Comparison of ENCODE assay signal across 11 cellular contexts in genomic region chr19:15527705-15528104, GRCh38. TPM values are rescaled to one million over a fixed set of nuclear protein-coding genes. Genes with fewer than 3 reads are reported as not detected.
"Had no signal": no experiment of that assay in that cellular context is flagged by ENCODE, and none has a peak within 500 bp of the region (broad histone marks: within the 10 kb centered on the region; RNA-seq: fewer than 3 reads in every experiment).

No MANE protein-coding gene starts in this region.

- H3K27ac ChIP-seq: HL-60, KMS-11 had no signal

- H3K9ac ChIP-seq: KMS-11 had no signal

- H3K27ac Mint-ChIP-seq: IgD-negative memory B cell had no signal

- H3K36me3 Mint-ChIP-seq: IgD-negative memory B cell had no signal

- FAIRE-seq: HTR-8/SVneo had no signal

- H3K4me3 Mint-ChIP-seq: IgD-negative memory B cell had no signal

- H3K4me1 Mint-ChIP-seq: IgD-negative memory B cell had no signal

- DNase-seq: IMR-90, Karpas-422, Kasumi-1, KBM-7, KG1 had no signal

- H3K4me2 ChIP-seq: KMS-11 had no signal

RNA-seq across cellular contexts. Expression of gene CYP4F22, which starts 19.4 kb away (rescaled TPM):
- total RNA-seq: HT-29, HT1080, IMR-90 had no signal
- polyA plus RNA-seq: IgD-negative memory B cell, IMR-90 had no signal

RNA-seq across cellular contexts. Expression of gene PGLYRP2, which starts 48.4 kb away (rescaled TPM):
- total RNA-seq: HT-29, HT1080, IMR-90 had no signal
- polyA plus RNA-seq: IgD-negative memory B cell, IMR-90 had no signal
